Comparison of ENCODE assay signal across 22 cellular contexts in genomic region chr6:39452746-39453145, GRCh38.
A peak's percentile ranks its signal among the peaks of the same experiment; 100 is the strongest.
DNase-seq lines count a peak whose midpoint lies in the region; ATAC-seq, FAIRE-seq and TF ChIP-seq lines count a peak whose summit lies in the region.
"Had no signal": no experiment of that assay in that cellular context is flagged by ENCODE, and none has a peak within 500 bp of the region (broad histone marks: within the 10 kb centered on the region; RNA-seq: fewer than 3 reads in every experiment).

No MANE protein-coding gene starts in this region.

- CTCF ChIA-PET in HEK293T (lab: Yijun Ruan, JAX): no interaction called here

- peaks cover 17% of the 10 kb centered on the region for H3K9me3 Mint-ChIP-seq in endodermal cell

- H3K27ac ChIP-seq in OCI-LY3 (ENCODE audit: low read length) (peak overlapping the region; percentile 62), mesenchymal stem cell (ENCODE audit: low read length, poor library complexity, severe bottlenecking) (peak overlapping the region; percentile 70), endodermal cell (ENCODE audit: low read depth, low read length) (no peak overlapping the region)
- H3K27ac ChIP-seq: SJCRH30 had no signal

- H2AFZ ChIP-seq in OCI-LY3 (ENCODE audit: low read depth, low read length) (peak overlapping the region; percentile 45; the same call in 1 of the 2 replicates), mesenchymal stem cell (ENCODE audit: low read depth, low read length) (no peak overlapping the region)

- peak overlapping the region; percentile 54 for H3K4me2 ChIP-seq in OCI-LY3 (ENCODE audit: low read length)
- no peak overlapping the region for H3K4me2 ChIP-seq in mesenchymal stem cell (ENCODE audit: low read length, poor library complexity, severe bottlenecking)

- no peak overlapping the region for H3K4ac ChIP-seq in mesenchymal stem cell (ENCODE audit: low read depth in 1 of 2, low read length in 2 of 2)

- ATAC-seq in HG03025 (IDR thresholded peaks at IDR 0.05; ENCODE audit: low FRiP score, unreplicated experiment): no peak

- H3K14ac ChIP-seq in mesenchymal stem cell (ENCODE audit: low read length in 2 of 2): no peak overlapping the region

- H3K23ac ChIP-seq in mesenchymal stem cell (ENCODE audit: low read length in 2 of 2): no peak overlapping the region

- H2AK5ac ChIP-seq in mesenchymal stem cell (ENCODE audit: low read length, severe bottlenecking): peak overlapping the region; percentile 27

- H3K27me3 ChIP-seq in OCI-LY3 (ENCODE audit: low read depth, low read length) (no peaks in the 10 kb centered on the region), bronchial epithelial cell (ENCODE audit: control insufficient read depth, insufficient read depth, low read length) (no peaks in the 10 kb centered on the region), mesenchymal stem cell (ENCODE audit: control insufficient read depth in 1 of 2, insufficient read depth in 1 of 2, low read length in 2 of 2) (no peaks in the 10 kb centered on the region), endodermal cell (ENCODE audit: control insufficient read depth, insufficient read depth, low read length, poor library complexity, severe bottlenecking) (peaks cover 16% of the 10 kb centered on the region)
- H3K27me3 ChIP-seq: SJCRH30 had no signal

- peaks cover 4% of the 10 kb centered on the region for H3K36me3 Mint-ChIP-seq in endodermal cell (ENCODE audit: low read depth)
- H3K36me3 Mint-ChIP-seq: CD14-positive monocyte, IgD-negative memory B cell had no signal

- H3K4me3 Mint-ChIP-seq in endodermal cell: no peak overlapping the region
- H3K4me3 Mint-ChIP-seq: CD14-positive monocyte, IgD-negative memory B cell had no signal

- H3K4me1 ChIP-seq in OCI-LY3 (ENCODE audit: low read length) (peaks cover 22% of the 10 kb centered on the region), mesenchymal stem cell (ENCODE audit: control insufficient read depth, insufficient read depth, low read depth, low read length) (no peaks in the 10 kb centered on the region), endodermal cell (ENCODE audit: control insufficient read depth, insufficient read depth, low read length) (no peaks in the 10 kb centered on the region)
- H3K4me1 ChIP-seq: SJCRH30 had no signal

- WGBS in mesenchymal stem cell: 94% methylated on average over 1 of the region's 2 CpGs
- WGBS in endodermal cell (ENCODE audit: insufficient coverage in 1 of 2, insufficient read length in 1 of 2), 2 experiments: 86 to 100% methylated on average over 2 of the region's 2 CpGs

- H2BK15ac ChIP-seq in mesenchymal stem cell (ENCODE audit: low read depth, poor library complexity, severe bottlenecking): no peak overlapping the region

- TF ChIP-seq CTCF in OCI-LY3 (IDR thresholded peaks at IDR 0.05; ENCODE audit: low read depth, low read length) (no peak), bronchial epithelial cell (IDR thresholded peaks at IDR 0.05; ENCODE audit: insufficient read depth, low read length, severe bottlenecking) (no peak), endodermal cell (conservative IDR thresholded peaks at IDR 0.05) (no peak)

- no peak overlapping the region for H4K8ac ChIP-seq in mesenchymal stem cell (ENCODE audit: low read length)

- no peak overlapping the region for H2BK120ac ChIP-seq in mesenchymal stem cell (ENCODE audit: low read depth, low read length)

- H4K91ac ChIP-seq in mesenchymal stem cell (ENCODE audit: low read length): no peak overlapping the region

- H3K27ac Mint-ChIP-seq in endodermal cell: no peak overlapping the region
- H3K27ac Mint-ChIP-seq: CD14-positive monocyte, IgD-negative memory B cell had no signal

- no peaks in the 10 kb centered on the region for H4K20me1 ChIP-seq in OCI-LY3 (ENCODE audit: insufficient read depth, low read length)

- FAIRE-seq in bronchial epithelial cell (lab: Jason Lieb, UNC): no peak
- FAIRE-seq: G401.6 had no signal

- H3K79me1 ChIP-seq in mesenchymal stem cell (replicated peaks; ENCODE audit: low read length, poor library complexity, severe bottlenecking): no peaks in the 10 kb centered on the region

- H3K9me3 ChIP-seq in OCI-LY3 (ENCODE audit: insufficient read depth, low read length) (peaks cover 7% of the 10 kb centered on the region), mesenchymal stem cell (ENCODE audit: control insufficient read depth, low read length) (no peaks in the 10 kb centered on the region), endodermal cell (ENCODE audit: control insufficient read depth, low read length) (peaks cover 6% of the 10 kb centered on the region)
- H3K9me3 ChIP-seq: SJCRH30 had no signal

- H3K36me3 ChIP-seq in OCI-LY3 (replicated peaks; ENCODE audit: low read depth, low read length) (peaks cover 2% of the 10 kb centered on the region), bronchial epithelial cell (ENCODE audit: control insufficient read depth, insufficient read depth, low read length) (no peaks in the 10 kb centered on the region), mesenchymal stem cell (ENCODE audit: control insufficient read depth in 1 of 2, insufficient read depth in 2 of 2, low read depth in 1 of 2, low read length in 2 of 2) (no peaks in the 10 kb centered on the region), endodermal cell (ENCODE audit: control insufficient read depth, insufficient read depth, low read length) (no peaks in the 10 kb centered on the region)
- H3K36me3 ChIP-seq: SJCRH30 had no signal

- H3K18ac ChIP-seq in mesenchymal stem cell (ENCODE audit: low read depth in 1 of 2, low read length in 2 of 2): no peak overlapping the region

- no peaks in the 10 kb centered on the region for H3K4me1 Mint-ChIP-seq in endodermal cell
- H3K4me1 Mint-ChIP-seq: CD14-positive monocyte, IgD-negative memory B cell had no signal

- no peak overlapping the region for H2BK5ac ChIP-seq in mesenchymal stem cell (ENCODE audit: low read depth, low read length, poor library complexity, severe bottlenecking)

- no peak overlapping the region for H2BK12ac ChIP-seq in mesenchymal stem cell (ENCODE audit: low read length in 2 of 2)

- DNase-seq in EH (ENCODE audit: low read depth) (peak; percentile 33), bronchial epithelial cell (ENCODE audit: low read depth) (peak; percentile 20), mesenchymal stem cell (no peak), endodermal cell (no peak), NCI-H2171 treated with DMSO at 0.1 percent for 48 hours (lab: John Stamatoyannopoulos, UW) (no peak), HEK293T (ENCODE audit: extremely low spot score) (no peak)
- DNase-seq: ACHN, AML-193, DMS79, H7, Karpas-422, MM.1S, NCI-H1092, NCI-H1436 treated with DMSO at 0.1 percent for 48 hours, NCI-H2029 treated with DMSO at 0.1 percent for 48 hours, NCI-H2171, SJCRH30 had no signal

- H3K27me3 Mint-ChIP-seq in endodermal cell (ENCODE audit: insufficient read depth): peaks cover 8% of the 10 kb centered on the region

- H3K9ac ChIP-seq in OCI-LY3 (ENCODE audit: low read length): no peak overlapping the region
- no peak overlapping the region for H3K9ac ChIP-seq in mesenchymal stem cell (ENCODE audit: low read length)
- H3K9ac ChIP-seq in endodermal cell (ENCODE audit: extremely low read depth, low read length, poor library complexity, severe bottlenecking): no peak overlapping the region

- POLR2A ChIA-PET in HEK293T (lab: Yijun Ruan, JAX): no interaction called here

- H3K79me2 ChIP-seq in OCI-LY3 (ENCODE audit: low read length): no peaks in the 10 kb centered on the region

- H3K4me3 ChIP-seq in OCI-LY3 (ENCODE audit: low read length) (no peak overlapping the region), bronchial epithelial cell (ENCODE audit: low read depth, low read length) (no peak overlapping the region), mesenchymal stem cell (ENCODE audit: insufficient read depth in 1 of 2, low read depth in 1 of 2, low read length in 2 of 2) (peak overlapping the region in 1 of 2 experiments; percentile 3), endodermal cell (ENCODE audit: low read length) (no peak overlapping the region)
- H3K4me3 ChIP-seq: SJCRH30 had no signal

TF ChIP-seq in HEK293T, 16 proteins besides CTCF, POLR2A, EP300 and RAD21:
- TF ChIP-seq FOXK2 (IDR thresholded peaks at IDR 0.05): no peak
- TF ChIP-seq CTBP1 (IDR thresholded peaks at IDR 0.05; ENCODE audit: borderline replicate concordance): no peak
- TF ChIP-seq FOXA1 (IDR thresholded peaks at IDR 0.05): no peak
- TF ChIP-seq ARNT (IDR thresholded peaks at IDR 0.05): no peak
- no peak for TF ChIP-seq TARDBP (IDR thresholded peaks at IDR 0.05)
- no peak for TF ChIP-seq FOXM1 (IDR thresholded peaks at IDR 0.05; ENCODE audit: borderline replicate concordance)
- no peak for TF ChIP-seq ELF4 (IDR thresholded peaks at IDR 0.05)
- TF ChIP-seq ZNF384 (IDR thresholded peaks at IDR 0.05): no peak
- TF ChIP-seq L3MBTL2 (conservative IDR thresholded peaks at IDR 0.05): no peak
- TF ChIP-seq SP1 (IDR thresholded peaks at IDR 0.05): no peak
- TF ChIP-seq LEF1 (IDR thresholded peaks at IDR 0.05; ENCODE audit: borderline replicate concordance): no peak
- no peak for TF ChIP-seq HDGF (IDR thresholded peaks at IDR 0.05; ENCODE audit: borderline replicate concordance)
- no peak for TF ChIP-seq SUZ12 (IDR thresholded peaks at IDR 0.05)
- no peak for TF ChIP-seq BHLHE40 (IDR thresholded peaks at IDR 0.05; ENCODE audit: borderline replicate concordance)
- TF ChIP-seq NFRKB (IDR thresholded peaks at IDR 0.05): no peak

Comparison
In these comparisons a context has a peak if more than half of its experiments do, and no peak if none do; other contexts are left out.
1. DNase-seq: peak in EH (single experiment) and bronchial epithelial cell (single experiment); none in mesenchymal stem cell (single experiment), endodermal cell (single experiment), NCI-H2171 treated with DMSO at 0.1 percent for 48 hours (single experiment) and HEK293T (single experiment).